ENCODE assay signal across 18 cellular contexts in the genomic region with DNA sequence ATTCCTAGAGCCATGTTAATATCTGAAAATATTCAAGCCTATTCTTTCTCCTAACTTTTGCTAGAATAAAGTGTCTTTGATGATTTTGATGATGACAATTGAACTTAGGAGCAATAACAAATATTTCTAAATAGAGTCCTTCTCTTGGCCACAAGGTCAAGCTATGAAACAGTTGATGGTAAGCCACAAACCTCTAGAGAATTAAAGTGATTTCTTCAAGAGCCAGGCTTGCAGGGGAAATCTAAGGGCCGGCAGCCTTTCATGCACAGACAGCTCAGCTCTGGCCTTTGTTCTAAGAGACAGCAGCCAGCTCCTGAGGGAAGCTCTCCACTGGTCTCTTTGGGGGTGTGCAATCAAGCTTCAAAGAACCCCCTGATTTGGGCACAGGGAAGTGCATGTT. TPM values are rescaled to one million over a fixed set of nuclear protein-coding genes. Genes with fewer than 3 reads are reported as not detected.
A peak's percentile ranks its signal among the peaks of the same experiment; 100 is the strongest.
DNase-seq lines count a peak whose midpoint lies in the region; ATAC-seq and TF ChIP-seq lines count a peak whose summit lies in the region.
"Had no signal": no experiment of that assay in that cellular context is flagged by ENCODE, and none has a peak within 500 bp of the region (broad histone marks: within the 10 kb centered on the region; RNA-seq: fewer than 3 reads in every experiment).

No MANE protein-coding gene starts in this region.

- H3K4me1 Mint-ChIP-seq in T-helper 17 cell = peaks cover 28% of the 10 kb centered on the region
- no peaks in the 10 kb centered on the region for H3K4me1 Mint-ChIP-seq in neural progenitor cell

- H4K20me1 ChIP-seq in neural progenitor cell (ENCODE audit: low read depth) (no peaks in the 10 kb centered on the region), smooth muscle cell (ENCODE audit: low read depth) (no peaks in the 10 kb centered on the region)

- H3K27ac Mint-ChIP-seq in T-helper 17 cell (peak overlapping the region; percentile 6), neural progenitor cell (no peak overlapping the region)
- H3K27ac Mint-ChIP-seq: CD4-positive, alpha-beta T cell had no signal

- H3K27ac ChIP-seq in neural progenitor cell (no peak overlapping the region), smooth muscle cell (ENCODE audit: low read depth) (no peak overlapping the region), testis (no peak overlapping the region)
- H3K27ac ChIP-seq: 22Rv1, GM23248 had no signal

- no peaks in the 10 kb centered on the region for H3K9me3 ChIP-seq in T-helper 17 cell (ENCODE audit: control insufficient read depth, low read length, poor library complexity, severe bottlenecking)
- H3K9me3 ChIP-seq in neural progenitor cell (ENCODE audit: low read depth) = no peaks in the 10 kb centered on the region
- no peaks in the 10 kb centered on the region for H3K9me3 ChIP-seq in smooth muscle cell (replicated peaks; ENCODE audit: low read depth)
- H3K9me3 ChIP-seq in testis = no peaks in the 10 kb centered on the region

- H3K27me3 Mint-ChIP-seq in T-helper 17 cell (no peaks in the 10 kb centered on the region), neural progenitor cell (ENCODE audit: insufficient read depth, low read depth) (no peaks in the 10 kb centered on the region)
- H3K27me3 Mint-ChIP-seq: CD4-positive, alpha-beta T cell had no signal

- no peak for ATAC-seq in T-helper 17 cell
- no peak for ATAC-seq in HG02884 (IDR thresholded peaks at IDR 0.05; ENCODE audit: unreplicated experiment)

- H3K27me3 ChIP-seq in neural progenitor cell (no peaks in the 10 kb centered on the region), smooth muscle cell (ENCODE audit: low read depth) (no peaks in the 10 kb centered on the region), testis (no peaks in the 10 kb centered on the region)

- TF ChIP-seq CTCF in AG10803 (conservative IDR thresholded peaks at IDR 0.05; ENCODE audit: low read length) = no peak
- TF ChIP-seq CTCF in fibroblast of mammary gland (conservative IDR thresholded peaks at IDR 0.05; ENCODE audit: control insufficient read depth, insufficient read depth, low read depth, low read length) = no peak
- no peak for TF ChIP-seq CTCF in neural progenitor cell (IDR thresholded peaks at IDR 0.05)
- no peak for TF ChIP-seq CTCF in smooth muscle cell (IDR thresholded peaks at IDR 0.05; ENCODE audit: borderline replicate concordance, insufficient read depth, poor library complexity, severe bottlenecking)
- no peak for TF ChIP-seq CTCF in testis (IDR thresholded peaks at IDR 0.05)

- intact Hi-C loops in testis (cut with DNase I; ENCODE audit: low total_unique reads) = no loop called here

- TF ChIP-seq POLR2A in testis (IDR thresholded peaks at IDR 0.05) = no peak

- peaks cover 10% of the 10 kb centered on the region for H3K9me3 Mint-ChIP-seq in neural progenitor cell

- H3K4me3 Mint-ChIP-seq in T-helper 17 cell (no peak overlapping the region), neural progenitor cell (no peak overlapping the region)
- H3K4me3 Mint-ChIP-seq: CD4-positive, alpha-beta T cell had no signal

- H3K4me1 ChIP-seq in neural progenitor cell (peaks cover 11% of the 10 kb centered on the region), smooth muscle cell (ENCODE audit: low read depth) (no peaks in the 10 kb centered on the region), testis (no peaks in the 10 kb centered on the region)

- H3F3A ChIP-seq in neural progenitor cell (ENCODE audit: low read depth) = no peaks in the 10 kb centered on the region
- no peaks in the 10 kb centered on the region for H3F3A ChIP-seq in smooth muscle cell (ENCODE audit: low read depth)

- WGBS in smooth muscle cell (ENCODE audit: low lambda C conversion rate) = 79% methylated on average over 1 of the region's 1 CpG
- WGBS in testis, 2 donors = 66 to 78% methylated on average over 1 of the region's 1 CpG

- no peaks in the 10 kb centered on the region for H3K36me3 Mint-ChIP-seq in T-helper 17 cell (ENCODE audit: low read depth)
- no peaks in the 10 kb centered on the region for H3K36me3 Mint-ChIP-seq in neural progenitor cell

- H2AFZ ChIP-seq in neural progenitor cell (replicated peaks) (peak overlapping the region; percentile 48), smooth muscle cell (ENCODE audit: low read depth) (no peak overlapping the region)
- H2AFZ ChIP-seq: GM23248 had no signal

- H3K4me3 ChIP-seq in AG10803 (ENCODE audit: low read length) (no peak overlapping the region), fibroblast of mammary gland (ENCODE audit: control insufficient read depth, low read depth, low read length) (no peak overlapping the region), neural progenitor cell (no peak overlapping the region), smooth muscle cell (no peak overlapping the region), testis (no peak overlapping the region)
- H3K4me3 ChIP-seq: GM23248 had no signal

- no peaks in the 10 kb centered on the region for H3K36me3 ChIP-seq in neural progenitor cell
- no peaks in the 10 kb centered on the region for H3K36me3 ChIP-seq in smooth muscle cell (ENCODE audit: low read depth)
- no peaks in the 10 kb centered on the region for H3K36me3 ChIP-seq in testis (ENCODE audit: low read depth, missing control alignments)

- no peak overlapping the region for H3K4me2 ChIP-seq in neural progenitor cell
- H3K4me2 ChIP-seq in smooth muscle cell = no peak overlapping the region

- H3K79me2 ChIP-seq in neural progenitor cell (ENCODE audit: low read depth) = no peaks in the 10 kb centered on the region
- no peaks in the 10 kb centered on the region for H3K79me2 ChIP-seq in smooth muscle cell (ENCODE audit: low read depth)

- H3K9ac ChIP-seq in neural progenitor cell (no peak overlapping the region), smooth muscle cell (ENCODE audit: low read depth) (no peak overlapping the region)
- H3K9ac ChIP-seq: GM23248 had no signal

- peak; percentile 24 for DNase-seq in AG10803 (ENCODE audit: low read depth)
- DNase-seq in T-helper 17 cell = no peak
- DNase-seq in fibroblast of mammary gland (ENCODE audit: low read depth) = peak; percentile 33
- DNase-seq in neural progenitor cell (ENCODE audit: low spot score) = peak; percentile 27
- DNase-seq in NCI-H2196 treated with DMSO at 0.1 percent for 48 hours (lab: John Stamatoyannopoulos, UW; ENCODE audit: unreplicated experiment) = no peak
- no peak for DNase-seq in smooth muscle cell (lab: John Stamatoyannopoulos, UW; ENCODE audit: unreplicated experiment)
- DNase-seq in testis = no peak
- DNase-seq: AML-193; C1 segment of cervical spinal cord; CD4-positive, alpha-beta T cell; DMS153; DMS79 treated with DMSO at 0.1 percent for 48 hours; EL; GM23248; IMR-90 had no signal

RNA-seq across cellular contexts. Expression of gene SUSD4, which starts 59.0 kb away (rescaled TPM):
- total RNA-seq in T-helper 17 cell = 10 to 100 TPM in 1 of 2 donors, 1 to 10 TPM in 1; 8.8 to 32.6 TPM
- total RNA-seq in neural progenitor cell (ENCODE audit: low replicate concordance) = 1.6 and 3.5 TPM in 2 replicates
- total RNA-seq in smooth muscle cell = 4.5 and 6.1 TPM in 2 replicates
- 4.8 and 5.1 TPM in 2 replicates for polyA plus RNA-seq in smooth muscle cell
- total RNA-seq in testis = 10 to 100 TPM; 13.9 to 17.7 TPM
- 13.9 TPM for polyA plus RNA-seq in testis (ENCODE audit: insufficient read depth, low read depth, low replicate concordance)
- total RNA-seq: A673 had no signal

Comparison
In these comparisons a context has a peak if more than half of its experiments do, and no peak if none do; other contexts are left out.
1. DNase-seq: peak in AG10803 (single experiment), fibroblast of mammary gland (single experiment) and neural progenitor cell (single experiment); none in T-helper 17 cell (0 of 3), NCI-H2196 treated with DMSO at 0.1 percent for 48 hours (single experiment), smooth muscle cell (single experiment) and testis (single experiment).